Comparison of ENCODE assay signal across 20 cellular contexts in the genomic region with DNA sequence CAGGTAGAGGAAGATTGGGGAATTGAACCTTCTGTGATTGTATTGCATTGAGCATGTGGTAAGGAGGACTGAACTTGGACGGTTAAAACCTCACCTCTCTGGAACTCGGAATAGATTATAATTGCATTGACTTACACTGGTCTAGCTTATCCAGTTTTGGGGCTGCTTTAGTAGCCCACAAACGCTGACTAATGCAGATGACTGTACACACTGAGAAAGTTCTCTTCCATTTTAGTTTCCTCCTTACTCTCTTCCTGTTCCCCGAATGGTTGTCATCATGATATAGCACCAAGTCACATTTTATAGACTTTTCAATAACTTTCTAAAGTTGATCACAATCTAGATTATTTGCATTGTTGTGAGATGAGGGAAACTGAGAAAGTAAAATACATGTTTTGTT.
DNase-seq lines count a peak whose midpoint lies in the region; ATAC-seq and TF ChIP-seq lines count a peak whose summit lies in the region.
"Had no signal": no experiment of that assay in that cellular context is flagged by ENCODE, and none has a peak within 500 bp of the region (broad histone marks: within the 10 kb centered on the region; RNA-seq: fewer than 3 reads in every experiment).

No MANE protein-coding gene starts in this region.

- H3F3A ChIP-seq in PC-3 (ENCODE audit: low read length, unreplicated experiment): no peaks in the 10 kb centered on the region

- DNase-seq in activated CD4-positive, alpha-beta T cell treated with anti-CD3 and anti-CD28 coated beads for 36 hours: peak; percentile 16
- DNase-seq in activated CD4-positive, alpha-beta T cell treated with anti-CD3 and anti-CD28 coated beads for 1 hour: no peak
- DNase-seq in PC-3 (peak; percentile 31), epithelial cell of prostate (ENCODE audit: low read depth, low spot score) (no peak), activated gamma-delta T cell (lab: John Stamatoyannopoulos, UW) (no peak), DMS153 (lab: John Stamatoyannopoulos, UW) (no peak)
- no peak for DNase-seq in stimulated activated naive CD8-positive, alpha-beta T cell treated with anti-CD3 and anti-CD28 coated beads, Interleukin-15, Interleukin-2, amounts not matched to agents 100 U/mL and 50 U/mL, for 24 hours
- DNase-seq in stimulated activated CD4-positive, alpha-beta T cell treated with anti-CD3 and anti-CD28 coated beads, Interleukin-4, amount 100 ng/mL, for 4 hours: no peak
- DNase-seq: 8988T; activated CD4-positive, alpha-beta T cell treated with anti-CD3 and anti-CD28 coated beads, Interleukin-2, amount 50 U/mL, for 4 hours; adrenal gland; cerebellar nuclear complex; effector memory CD8-positive, alpha-beta T cell; GDM1; NK-92 treated with Interleukin-12 subunit alpha and Interleukin-12 subunit beta, amount 100 ng/mL, for 24 hours; small intestine; stimulated activated CD8-positive, alpha-beta memory T cell treated with anti-CD3 and anti-CD28 coated beads, Interleukin-4, amount 100 ng/mL, for 48 hours; SW 1271 had no signal

- no peaks in the 10 kb centered on the region for H3K27me3 Mint-ChIP-seq in activated CD4-positive, alpha-beta T cell treated with anti-CD3 and anti-CD28 coated beads for 36 hours
- H3K27me3 Mint-ChIP-seq: effector memory CD8-positive, alpha-beta T cell had no signal

- H3K36me3 ChIP-seq in PC-3 (ENCODE audit: low read depth, low read length): no peaks in the 10 kb centered on the region
- H3K36me3 ChIP-seq: adrenal gland, prostate gland, suprapubic skin had no signal

- no peak overlapping the region for H3K4me2 ChIP-seq in PC-3 (ENCODE audit: low read length)

- H3K9me3 Mint-ChIP-seq in activated CD4-positive, alpha-beta T cell treated with anti-CD3 and anti-CD28 coated beads for 36 hours (ENCODE audit: low read depth): no peaks in the 10 kb centered on the region
- H3K9me3 Mint-ChIP-seq: effector memory CD8-positive, alpha-beta T cell had no signal

- no peak overlapping the region for H3K27ac ChIP-seq in PC-3 (ENCODE audit: low read length)
- H3K27ac ChIP-seq in epithelial cell of prostate: peak overlapping the region; percentile 57
- H3K27ac ChIP-seq: adrenal gland, prostate gland, suprapubic skin had no signal

- 0 out of 2 replicates have a peak, but pooled peaks cover 4% of the 10 kb centered on the region for H3K4me1 ChIP-seq in PC-3 (ENCODE audit: insufficient read depth, low read length)
- H3K4me1 ChIP-seq: prostate gland had no signal

- H3K4me1 Mint-ChIP-seq in activated CD4-positive, alpha-beta T cell treated with anti-CD3 and anti-CD28 coated beads for 36 hours: peaks cover 23% of the 10 kb centered on the region

- no peaks in the 10 kb centered on the region for H4K20me1 ChIP-seq in PC-3 (ENCODE audit: low read length)

- no peak overlapping the region for H3K4me3 ChIP-seq in PC-3 (ENCODE audit: low read length)
- H3K4me3 ChIP-seq: adrenal gland, prostate gland, suprapubic skin had no signal

- H3K4me3 Mint-ChIP-seq in activated CD4-positive, alpha-beta T cell treated with anti-CD3 and anti-CD28 coated beads for 36 hours: no peak overlapping the region
- H3K4me3 Mint-ChIP-seq: effector memory CD8-positive, alpha-beta T cell had no signal

- no peaks in the 10 kb centered on the region for H3K27me3 ChIP-seq in PC-3 (ENCODE audit: low read length)
- H3K27me3 ChIP-seq: adrenal gland, suprapubic skin had no signal

- no peaks in the 10 kb centered on the region for H3K9me3 ChIP-seq in PC-3 (ENCODE audit: low read length)
- H3K9me3 ChIP-seq: adrenal gland, prostate gland, suprapubic skin had no signal

- CTCF ChIA-PET in activated CD4-positive, alpha-beta T cell treated with anti-CD3 and anti-CD28 coated beads for 36 hours (lab: Charles Lee): no interaction called here
- CTCF ChIA-PET in PC-3 (lab: Charles Lee): no interaction called here

- H3K79me2 ChIP-seq in PC-3 (ENCODE audit: low read length): no peaks in the 10 kb centered on the region

- H3K9me2 ChIP-seq in PC-3 (replicated peaks; ENCODE audit: low read length): no peaks in the 10 kb centered on the region

- no peak overlapping the region for H3K27ac Mint-ChIP-seq in activated CD4-positive, alpha-beta T cell treated with anti-CD3 and anti-CD28 coated beads for 36 hours
- H3K27ac Mint-ChIP-seq: effector memory CD8-positive, alpha-beta T cell had no signal

- peak; percentile 86 for ATAC-seq in activated CD4-positive, alpha-beta T cell treated with anti-CD3 and anti-CD28 coated beads for 36 hours
- ATAC-seq in PC-3: no peak; the same call in 1 of the 2 replicates
- peak; percentile 65 for ATAC-seq in stimulated activated naive CD8-positive, alpha-beta T cell treated with anti-CD3 and anti-CD28 coated beads, Interleukin-15, Interleukin-2, amounts not matched to agents 100 U/mL and 50 U/mL, for 24 hours
- ATAC-seq: effector memory CD8-positive, alpha-beta T cell had no signal

- peaks cover 4% of the 10 kb centered on the region for H3K36me3 Mint-ChIP-seq in activated CD4-positive, alpha-beta T cell treated with anti-CD3 and anti-CD28 coated beads for 36 hours (ENCODE audit: low read depth)

- no peak overlapping the region for H2AFZ ChIP-seq in PC-3 (ENCODE audit: low read length)

- POLR2A ChIA-PET in activated CD4-positive, alpha-beta T cell treated with anti-CD3 and anti-CD28 coated beads for 36 hours (lab: Charles Lee): no interaction called here
- POLR2A ChIA-PET in PC-3 (lab: Charles Lee; ENCODE audit: unreplicated experiment): no interaction called here

- H3K9ac ChIP-seq in PC-3 (ENCODE audit: low read length): no peak overlapping the region

- no peak for TF ChIP-seq CTCF in PC-3 (conservative IDR thresholded peaks at IDR 0.05; ENCODE audit: low read depth, low read length)

- intact Hi-C loops in activated CD4-positive, alpha-beta T cell treated with anti-CD3 and anti-CD28 coated beads for 36 hours (cut with DNase I, micrococcal nuclease): no loop called here
- intact Hi-C loops in PC-3 (cut with micrococcal nuclease): no loop called here

- BruUV-seq in PC-3 (replicated peaks; lab: Mats Ljungman, UMichigan): no TSS peak

Comparison
In these comparisons a context has a peak if more than half of its experiments do, and no peak if none do; other contexts are left out.
1. DNase-seq: peak in activated CD4-positive, alpha-beta T cell treated with anti-CD3 and anti-CD28 coated beads for 36 hours (single experiment) and PC-3 (single experiment); none in activated CD4-positive, alpha-beta T cell treated with anti-CD3 and anti-CD28 coated beads for 1 hour (single experiment), epithelial cell of prostate (single experiment), stimulated activated naive CD8-positive, alpha-beta T cell treated with anti-CD3 and anti-CD28 coated beads, Interleukin-15, Interleukin-2, amounts not matched to agents 100 U/mL and 50 U/mL, for 24 hours (single experiment), stimulated activated CD4-positive, alpha-beta T cell treated with anti-CD3 and anti-CD28 coated beads, Interleukin-4, amount 100 ng/mL, for 4 hours (0 of 2), activated gamma-delta T cell (single experiment) and DMS153 (single experiment).